Comparison of ENCODE assay signal across 15 cellular contexts in the genomic region with DNA sequence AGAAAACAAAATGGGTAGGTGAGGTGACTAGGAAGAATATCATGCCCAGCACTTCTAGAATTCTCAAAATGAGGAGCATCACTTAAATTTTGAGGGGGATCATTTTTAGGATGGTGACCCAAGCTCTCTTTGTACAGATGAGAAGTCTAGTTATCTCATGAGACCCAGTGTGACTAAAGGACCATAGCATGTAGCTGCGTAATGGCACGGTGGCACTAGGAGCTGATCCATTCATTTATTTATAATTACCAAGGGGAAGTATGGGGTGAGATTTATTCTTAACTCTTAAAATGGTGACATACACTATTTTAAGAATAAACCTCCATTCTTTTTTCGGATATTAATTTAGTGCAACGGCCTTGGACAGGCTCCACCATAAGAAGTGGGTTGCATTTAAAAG. TPM values are rescaled to one million over a fixed set of nuclear protein-coding genes. Genes with fewer than 3 reads are reported as not detected.
DNase-seq lines count a peak whose midpoint lies in the region; ATAC-seq and TF ChIP-seq lines count a peak whose summit lies in the region.
"Had no signal": no experiment of that assay in that cellular context is flagged by ENCODE, and none has a peak within 500 bp of the region (broad histone marks: within the 10 kb centered on the region; RNA-seq: fewer than 3 reads in every experiment).

No MANE protein-coding gene starts in this region.

- no peak overlapping the region for H3K27ac ChIP-seq in CD8-positive, alpha-beta memory T cell (ENCODE audit: low read depth, low read length)
- H3K27ac ChIP-seq in gastroesophageal sphincter, result peak overlapping the region; percentile 12 to 75 (median 58)

- H3K4me3 Mint-ChIP-seq in CD8-positive, alpha-beta memory T cell, result peak overlapping the region in 3 of 7 donors; percentile 3 to 55 (median 29)
- peak overlapping the region; percentile 28 for H3K4me3 Mint-ChIP-seq in T-helper 17 cell
- H3K4me3 Mint-ChIP-seq in stimulated activated naive B cell treated with anti-CD40 and anti-IgM and Interleukin-4, amounts not matched to agents 10 μg/mL and 1 μg/mL and 100 μg/mL, for 72 hours, result peak overlapping the region in 1 of 2 donors; percentile 19

- no peaks in the 10 kb centered on the region for H3K9me3 Mint-ChIP-seq in CD8-positive, alpha-beta memory T cell
- H3K9me3 Mint-ChIP-seq in stimulated activated naive B cell treated with anti-CD40 and anti-IgM and Interleukin-4, amounts not matched to agents 10 μg/mL and 1 μg/mL and 100 μg/mL, for 72 hours, result no peaks in the 10 kb centered on the region

- H3K27me3 ChIP-seq in CD8-positive, alpha-beta memory T cell (ENCODE audit: insufficient read depth, low read length, poor library complexity, severe bottlenecking), result no peaks in the 10 kb centered on the region
- H3K27me3 ChIP-seq in gastroesophageal sphincter, result no peaks in the 10 kb centered on the region
- H3K27me3 ChIP-seq: BE2C, left lung had no signal

- DNase-seq in CD8-positive, alpha-beta memory T cell, result no peak
- DNase-seq in T-helper 17 cell (no peak), GF-D8 (lab: John Stamatoyannopoulos, UW) (no peak)
- no peak for DNase-seq in stimulated activated naive B cell treated with anti-CD40 and anti-IgM and Interleukin-4, amounts not matched to agents 10 μg/mL and 1 μg/mL and 100 μg/mL, for 72 hours
- DNase-seq: activated CD4-positive, alpha-beta T cell treated with anti-CD3 and anti-CD28 coated beads, Interleukin-2, amount 50 U/mL, for 1 hour; BE2C; DND-41; left lung; NCI-H748 treated with DMSO at 0.1 percent for 48 hours; stimulated activated CD4-positive, alpha-beta T cell treated with anti-CD3 and anti-CD28 coated beads, Interleukin-2, amount 100 ng/mL, for 24 hours; stimulated activated CD8-positive, alpha-beta memory T cell treated with anti-CD3 and anti-CD28 coated beads, Interleukin-4, amount 100 ng/mL, for 48 hours had no signal

- 39 to 48% methylated on average over 4 of the region's 4 CpGs for WGBS in gastroesophageal sphincter (ENCODE audit: low coverage in 1 of 2), 2 donors

- no peak for ATAC-seq in T-helper 17 cell
- no peak for ATAC-seq in gastroesophageal sphincter
- no peak for ATAC-seq in stimulated activated naive B cell treated with anti-CD40 and anti-IgM and Interleukin-4, amounts not matched to agents 10 μg/mL and 1 μg/mL and 100 μg/mL, for 72 hours (replicated peaks)
- no peak for ATAC-seq in activated CD4-positive, CD25-positive, alpha-beta regulatory T cell treated with anti-CD3 and anti-CD28 coated beads, Interleukin-2, amount 50 U/mL, for 24 hours
- no peak for ATAC-seq in HG03095 (IDR thresholded peaks at IDR 0.05; ENCODE audit: unreplicated experiment)
- ATAC-seq: HepG2 had no signal

- TF ChIP-seq CTCF in gastroesophageal sphincter (IDR thresholded peaks at IDR 0.05), result no peak

- peaks cover 4% of the 10 kb centered on the region for H3K36me3 ChIP-seq in CD8-positive, alpha-beta memory T cell (ENCODE audit: insufficient read depth, low read length)
- H3K36me3 ChIP-seq in gastroesophageal sphincter, result peaks cover 0 to 6% of the 10 kb centered on the region in 2 donors
- H3K36me3 ChIP-seq: BE2C had no signal

- peaks cover 4 to 37% (median 16%) of the 10 kb centered on the region in 3 donors for H3K36me3 Mint-ChIP-seq in CD8-positive, alpha-beta memory T cell
- peaks cover 14% of the 10 kb centered on the region for H3K36me3 Mint-ChIP-seq in T-helper 17 cell (ENCODE audit: low read depth)
- H3K36me3 Mint-ChIP-seq in stimulated activated naive B cell treated with anti-CD40 and anti-IgM and Interleukin-4, amounts not matched to agents 10 μg/mL and 1 μg/mL and 100 μg/mL, for 72 hours, result peaks cover 38 to 42% of the 10 kb centered on the region in 2 donors

- POLR2A ChIA-PET in CD8-positive, alpha-beta memory T cell (lab: Charles Lee), result interaction anchor here (0.9 kb wide), 1 partner anchor 8 kb away, joined by 3 read pairs; a partner anchor contains a TSS

- H3K9me3 ChIP-seq in CD8-positive, alpha-beta memory T cell (ENCODE audit: low read length), result no peaks in the 10 kb centered on the region
- H3K9me3 ChIP-seq in T-helper 17 cell (ENCODE audit: control insufficient read depth, low read length, poor library complexity, severe bottlenecking) (no peaks in the 10 kb centered on the region), gastroesophageal sphincter (no peaks in the 10 kb centered on the region)
- H3K9me3 ChIP-seq: BE2C, left lung had no signal

- H3K4me3 ChIP-seq in CD8-positive, alpha-beta memory T cell (ENCODE audit: low read length), result no peak overlapping the region
- no peak overlapping the region for H3K4me3 ChIP-seq in gastroesophageal sphincter
- H3K4me3 ChIP-seq: left lung had no signal

- peaks cover 53% of the 10 kb centered on the region for H3K4me1 ChIP-seq in CD8-positive, alpha-beta memory T cell (ENCODE audit: insufficient read depth, low read length)
- peaks cover 25 to 100% (median 30%) of the 10 kb centered on the region in 3 donors for H3K4me1 ChIP-seq in gastroesophageal sphincter

- CTCF ChIA-PET in CD8-positive, alpha-beta memory T cell (lab: Charles Lee), result interaction anchor here (1.1 kb wide), 1 partner anchor 9 kb away, joined by 4 read pairs; a partner anchor contains a TSS

- TF ChIP-seq EP300 in gastroesophageal sphincter (IDR thresholded peaks at IDR 0.05), result no peak

- no peak for TF ChIP-seq POLR2A in gastroesophageal sphincter (IDR thresholded peaks at IDR 0.05)

- H3K27me3 Mint-ChIP-seq in CD8-positive, alpha-beta memory T cell, result no peaks in the 10 kb centered on the region
- no peaks in the 10 kb centered on the region for H3K27me3 Mint-ChIP-seq in T-helper 17 cell
- no peaks in the 10 kb centered on the region for H3K27me3 Mint-ChIP-seq in stimulated activated naive B cell treated with anti-CD40 and anti-IgM and Interleukin-4, amounts not matched to agents 10 μg/mL and 1 μg/mL and 100 μg/mL, for 72 hours

- H3K4me1 Mint-ChIP-seq in CD8-positive, alpha-beta memory T cell, result peaks cover 68 to 91% (median 90%) of the 10 kb centered on the region in 3 donors
- H3K4me1 Mint-ChIP-seq in T-helper 17 cell, result peaks cover 52% of the 10 kb centered on the region
- H3K4me1 Mint-ChIP-seq in stimulated activated naive B cell treated with anti-CD40 and anti-IgM and Interleukin-4, amounts not matched to agents 10 μg/mL and 1 μg/mL and 100 μg/mL, for 72 hours, result peaks cover 46 to 73% of the 10 kb centered on the region in 2 donors

- H3K27ac Mint-ChIP-seq in CD8-positive, alpha-beta memory T cell, result peak overlapping the region in 6 of 8 donors; percentile 0 to 85 (median 30)
- H3K27ac Mint-ChIP-seq in T-helper 17 cell, result peak overlapping the region; percentile 78
- peak overlapping the region; percentile 77 for H3K27ac Mint-ChIP-seq in stimulated activated naive B cell treated with anti-CD40 and anti-IgM and Interleukin-4, amounts not matched to agents 10 μg/mL and 1 μg/mL and 100 μg/mL, for 72 hours

RNA-seq across cellular contexts. Expression of a gene that starts 8.3 kb away (rescaled TPM):
- 100 to 1,000 TPM; 173 to 176 TPM for total RNA-seq in CD8-positive, alpha-beta memory T cell
- polyA plus RNA-seq in CD8-positive, alpha-beta memory T cell, result 151 TPM
- 100 to 1,000 TPM; 131 to 157 TPM for total RNA-seq in T-helper 17 cell
- 100 to 1,000 TPM; 210 to 360 (median 245) TPM for total RNA-seq in gastroesophageal sphincter

RNA-seq across cellular contexts. Expression of a gene that starts 44.2 kb away (rescaled TPM):
- total RNA-seq in CD8-positive, alpha-beta memory T cell, result under 1 TPM; 0.50 to 0.64 TPM
- polyA plus RNA-seq in CD8-positive, alpha-beta memory T cell, result not detected
- total RNA-seq in T-helper 17 cell, result under 1 TPM in 1 of 2 donors, not detected in 1; 0.15 TPM
- total RNA-seq in gastroesophageal sphincter, result 10 to 100 TPM in 1 of 4 donors, 1 to 10 TPM in 2, under 1 TPM in 1; 0.78 to 17.2 (median 1.1) TPM
